In genomic region chr15:65824031-65824743, GRCh38 we compare ENCODE assay signal across 1 cellular context.
A peak's percentile ranks its signal among the peaks of the same experiment; 100 is the strongest.
TF ChIP-seq lines count a peak whose summit lies in the region.

No MANE protein-coding gene starts in this region.

TF ChIP-seq in H1, 55 proteins besides CTCF, POLR2A, EP300 and RAD21 (continued from another document):
- no peak for TF ChIP-seq RXRA (IDR thresholded peaks at IDR 0.05; ENCODE audit: insufficient read depth, low read depth, low read length)
- TF ChIP-seq RNF2 (IDR thresholded peaks at IDR 0.05; ENCODE audit: borderline replicate concordance, low read depth, low read length, missing control alignments, poor library complexity, severe bottlenecking) = no peak
- 0 out of 2 replicates have a peak, but pooled peaks have one; percentile 37 for TF ChIP-seq YY1 (IDR thresholded peaks at IDR 0.05; ENCODE audit: low read depth, low read length)
- TF ChIP-seq TAF1 (IDR thresholded peaks at IDR 0.05; ENCODE audit: low read depth, low read length) = no peak
- TF ChIP-seq SP1 (IDR thresholded peaks at IDR 0.05; ENCODE audit: low read depth, low read length) = no peak
- no peak for TF ChIP-seq KDM5A (IDR thresholded peaks at IDR 0.05; ENCODE audit: low read length)
- no peak for TF ChIP-seq CBX5 (IDR thresholded peaks at IDR 0.05; ENCODE audit: low read depth, low read length)
- no peak for TF ChIP-seq BRCA1 (IDR thresholded peaks at IDR 0.05; ENCODE audit: low read depth, low read length)
- no peak for TF ChIP-seq RFX5 (IDR thresholded peaks at IDR 0.05; ENCODE audit: borderline replicate concordance, low read depth, low read length)
- no peak for TF ChIP-seq SP2 (IDR thresholded peaks at IDR 0.05; ENCODE audit: low read length)
- TF ChIP-seq HDAC2 (IDR thresholded peaks at IDR 0.05; ENCODE audit: borderline replicate concordance in 1 of 2, low read depth in 2 of 2, low read length in 2 of 2) = 0 out of 4 replicates have a peak, but pooled peaks of 1 of the 2 experiments have one; percentile 38
